ENCODE assay signal across 9 cellular contexts in the genomic region with DNA sequence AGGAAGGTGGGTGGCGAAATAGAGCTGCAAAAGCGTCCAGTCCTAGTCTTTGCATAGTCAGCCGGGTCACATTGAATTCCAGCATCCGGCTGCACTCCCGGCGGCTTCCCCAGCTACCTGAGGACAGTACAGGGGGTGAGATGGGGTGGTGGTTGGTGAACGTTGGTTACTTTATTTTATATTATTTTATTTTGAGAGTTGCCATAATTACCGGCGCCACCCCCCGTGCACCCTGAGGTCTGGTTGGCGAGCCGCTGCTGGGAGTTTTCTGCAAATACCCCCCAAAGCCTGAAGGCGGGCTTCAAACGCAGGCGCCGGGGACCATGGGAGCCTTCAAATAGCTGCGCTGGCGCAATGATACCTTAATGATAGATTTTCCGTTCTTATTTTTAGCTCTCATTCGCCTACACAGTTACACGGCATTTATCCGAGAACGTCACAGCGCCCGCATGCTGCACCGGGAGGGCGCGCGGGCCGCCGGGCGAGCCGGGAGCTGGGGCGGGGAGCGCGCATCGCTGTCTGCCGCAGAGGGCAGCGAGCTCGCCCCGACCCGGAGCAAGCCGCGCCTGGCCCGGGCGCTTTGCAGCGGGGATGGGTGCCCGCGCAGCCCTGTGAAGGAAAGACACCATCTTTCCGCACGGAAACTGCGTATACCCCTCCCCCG. TPM values are rescaled to one million over a fixed set of nuclear protein-coding genes. Genes with fewer than 3 reads are reported as not detected.
DNase-seq lines count a peak whose midpoint lies in the region; ATAC-seq and TF ChIP-seq lines count a peak whose summit lies in the region.
"Had no signal": no experiment of that assay in that cellular context is flagged by ENCODE, and none has a peak within 500 bp of the region (broad histone marks: within the 10 kb centered on the region; RNA-seq: fewer than 3 reads in every experiment).

No MANE protein-coding gene starts in this region.

- no peaks in the 10 kb centered on the region for H3K9me3 ChIP-seq in osteoblast (ENCODE audit: low read depth, low read length)
- H3K9me3 ChIP-seq: body of pancreas had no signal

- no peak overlapping the region for H3K4me2 ChIP-seq in osteoblast (ENCODE audit: insufficient read depth, low read length)

- TF ChIP-seq CTCF in chondrocyte (IDR thresholded peaks at IDR 0.05) = no peak
- TF ChIP-seq CTCF in osteoblast (IDR thresholded peaks at IDR 0.05; ENCODE audit: extremely low read depth, low read depth, low read length) = no peak

- no peaks in the 10 kb centered on the region for H3K36me3 ChIP-seq in osteoblast (ENCODE audit: insufficient read depth, low read length)

- peaks cover 74% of the 10 kb centered on the region for H3K27me3 Mint-ChIP-seq in chondrocyte (ENCODE audit: low read depth)

- H4K20me1 ChIP-seq in osteoblast (ENCODE audit: insufficient read depth, low read length) = no peaks in the 10 kb centered on the region

- no peak overlapping the region for H2AFZ ChIP-seq in osteoblast (ENCODE audit: low read length)

- peak overlapping the region; percentile 74 for H3K4me3 Mint-ChIP-seq in chondrocyte (ENCODE audit: unreplicated experiment)

- H3K4me1 Mint-ChIP-seq in chondrocyte (ENCODE audit: low read depth) = peaks cover 9% of the 10 kb centered on the region

- peaks cover 3% of the 10 kb centered on the region for H3K36me3 Mint-ChIP-seq in chondrocyte (ENCODE audit: low read depth)

- no peaks in the 10 kb centered on the region for H3K79me2 ChIP-seq in osteoblast (ENCODE audit: insufficient read depth, low read length)

- H3K4me1 ChIP-seq in osteoblast (ENCODE audit: insufficient read depth, low read length) = no peaks in the 10 kb centered on the region

- no peak overlapping the region for H3K4me3 ChIP-seq in osteoblast (ENCODE audit: insufficient read depth, low read length)
- H3K4me3 ChIP-seq: body of pancreas had no signal

- ATAC-seq in GM19467 (IDR thresholded peaks at IDR 0.05; ENCODE audit: unreplicated experiment) = no peak
- ATAC-seq: body of pancreas had no signal

- no peak overlapping the region for H3K27ac ChIP-seq in osteoblast (ENCODE audit: low read depth, low read length)
- H3K27ac ChIP-seq: body of pancreas had no signal

- no peaks in the 10 kb centered on the region for H3K9me3 Mint-ChIP-seq in chondrocyte (ENCODE audit: low read depth)

- peak; percentile 33 for DNase-seq in DMS114 treated with DMSO at 0.1 percent for 48 hours (lab: John Stamatoyannopoulos, UW; ENCODE audit: unreplicated experiment)
- DNase-seq in NCI-H1694 treated with DMSO at 0.1 percent for 48 hours (lab: John Stamatoyannopoulos, UW) = peak; percentile 41
- DNase-seq in chondrocyte (ENCODE audit: low spot score) = no peak
- peak; percentile 62 for DNase-seq in osteoblast (ENCODE audit: insufficient read length, low spot score, missing footprints)
- DNase-seq in amniotic stem cell (lab: John Stamatoyannopoulos, UW) = no peak
- no peak for DNase-seq in activated naive CD4-positive, alpha-beta T cell (lab: John Stamatoyannopoulos, UW)
- DNase-seq in COLO829 (ENCODE audit: low spot score) = no peak

- H3K27ac Mint-ChIP-seq in chondrocyte (ENCODE audit: unreplicated experiment) = no peak overlapping the region

- peaks cover 49% of the 10 kb centered on the region for H3K27me3 ChIP-seq in osteoblast (ENCODE audit: insufficient read depth, low read length)

RNA-seq across cellular contexts. Expression of gene RASGRF1, which starts 0.8 kb away (rescaled TPM):
- 0.10 TPM in 1 of 3 replicates, not detected in the others for total RNA-seq in chondrocyte
- under 0.01 TPM in 1 of 2 replicates, not detected in the other for total RNA-seq in osteoblast

Comparison
In these comparisons a context has a peak if more than half of its experiments do, and no peak if none do; other contexts are left out.
1. DNase-seq: peak in DMS114 treated with DMSO at 0.1 percent for 48 hours (single experiment), NCI-H1694 treated with DMSO at 0.1 percent for 48 hours (single experiment) and osteoblast (single experiment); none in chondrocyte (single experiment), amniotic stem cell (single experiment), activated naive CD4-positive, alpha-beta T cell (0 of 4) and COLO829 (single experiment).